In the genomic region with DNA sequence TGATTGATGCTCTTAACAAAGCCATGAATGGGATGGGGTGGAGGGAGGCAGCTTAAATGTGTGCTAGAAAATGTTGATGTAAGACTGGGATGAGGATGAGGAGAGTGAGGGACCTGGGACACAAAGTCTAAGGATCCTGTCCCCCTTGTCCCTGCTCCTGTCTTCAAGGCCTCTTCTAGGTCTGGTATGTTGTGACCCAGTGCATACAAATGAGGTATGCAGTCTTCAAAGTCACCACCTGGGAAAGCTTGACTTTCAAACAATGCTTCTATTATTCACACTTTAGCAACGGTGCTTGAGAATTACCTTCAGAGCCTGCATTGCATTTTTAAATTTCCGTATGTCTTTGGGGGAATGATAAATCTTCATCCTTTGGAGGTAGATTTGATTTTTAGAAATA, we compare ENCODE assay signal across 21 cellular contexts.
DNase-seq lines count a peak whose midpoint lies in the region; ATAC-seq, FAIRE-seq and TF ChIP-seq lines count a peak whose summit lies in the region.
"Had no signal": no experiment of that assay in that cellular context is flagged by ENCODE, and none has a peak within 500 bp of the region (broad histone marks: within the 10 kb centered on the region; RNA-seq: fewer than 3 reads in every experiment).

No MANE protein-coding gene starts in this region.

- peaks cover 0 to 4% (median 3%) of the 10 kb centered on the region in 4 experiments; a peak in 4 of 7 replicates for H3K4me1 ChIP-seq in H1 (replicated peaks in 1 of 4; ENCODE audit: control insufficient read depth in 3 of 4, insufficient read depth in 4 of 4, low read length in 3 of 4)
- peaks cover 0 to 5% of the 10 kb centered on the region in 2 experiments for H3K4me1 ChIP-seq in trophoblast cell (ENCODE audit: control insufficient read depth in 1 of 2, insufficient read depth in 2 of 2, low read length in 2 of 2)
- no peaks in the 10 kb centered on the region for H3K4me1 ChIP-seq in ascending aorta
- H3K4me1 ChIP-seq in esophagus muscularis mucosa, result no peaks in the 10 kb centered on the region
- H3K4me1 ChIP-seq: BLaER1 had no signal

- peak overlapping the region in 1 of 2 experiments; percentile 23; a peak in 1 of 4 replicates for H3K4me2 ChIP-seq in H1 (ENCODE audit: insufficient read depth in 1 of 2, low read depth in 2 of 2, low read length in 2 of 2)
- no peak overlapping the region for H3K4me2 ChIP-seq in trophoblast cell (ENCODE audit: low read length)
- H3K4me2 ChIP-seq: BLaER1 had no signal

- ATAC-seq in HG02623 (IDR thresholded peaks at IDR 0.05; ENCODE audit: unreplicated experiment), result no peak
- ATAC-seq: K562 had no signal

- H3K9ac ChIP-seq in H1 (replicated peaks in 1 of 4; ENCODE audit: extremely low read depth in 1 of 4, low read depth in 3 of 4, low read length in 3 of 4), result no peak overlapping the region
- H3K9ac ChIP-seq in trophoblast cell (ENCODE audit: low read length), result peak overlapping the region; percentile 28
- H3K9ac ChIP-seq: BLaER1 had no signal

- H2AK5ac ChIP-seq in H1 (ENCODE audit: low read depth, low read length) (no peak overlapping the region), trophoblast cell (ENCODE audit: low read length) (no peak overlapping the region)

- TF ChIP-seq EP300 in H1 (IDR thresholded peaks at IDR 0.05; ENCODE audit: borderline replicate concordance in 1 of 2, low read depth in 2 of 2, low read length in 2 of 2) (no peak), esophagus muscularis mucosa (IDR thresholded peaks at IDR 0.05) (no peak)

- DNase-seq in DMS79 treated with DMSO at 0.1 percent for 48 hours (lab: John Stamatoyannopoulos, UW), result peak; percentile 39
- DNase-seq in DMS79 (lab: John Stamatoyannopoulos, UW), result no peak
- no peak for DNase-seq in H1 (ENCODE audit: low read depth in 1 of 2, low spot score in 2 of 2)
- peak; percentile 32 for DNase-seq in left kidney (ENCODE audit: low read depth, low spot score)
- DNase-seq in trophoblast cell, result no peak
- DNase-seq in ascending aorta (ENCODE audit: low spot score in 2 of 2), result no peak
- DNase-seq in esophagus muscularis mucosa (ENCODE audit: extremely low spot score), result no peak
- DNase-seq: CD8-positive, alpha-beta memory T cell; COR-L47; DMS 273 treated with DMSO at 0.1 percent for 48 hours; DMS53; GF-D8; GOT3; HCEC 1CT; IMR-90 had no signal

- no peak overlapping the region for H3K4ac ChIP-seq in H1 (replicated peaks; ENCODE audit: insufficient read length, low read depth, low read length)
- no peak overlapping the region for H3K4ac ChIP-seq in trophoblast cell (ENCODE audit: low read depth, low read length)

- H3K56ac ChIP-seq in H1 (replicated peaks; ENCODE audit: insufficient read length, low read depth, low read length), result no peak overlapping the region

- H2BK15ac ChIP-seq in H1 (ENCODE audit: low read length), result no peak overlapping the region

- H2BK12ac ChIP-seq in H1 (ENCODE audit: low read depth, low read length) (no peak overlapping the region), trophoblast cell (ENCODE audit: low read length) (no peak overlapping the region)

- no peak for TF ChIP-seq CTCF in H1 (IDR thresholded peaks at IDR 0.05; ENCODE audit: control extremely low read depth in 1 of 3, insufficient read depth in 1 of 3, low read depth in 1 of 3, low read length in 3 of 3)
- TF ChIP-seq CTCF in ascending aorta (IDR thresholded peaks at IDR 0.05), result no peak
- no peak for TF ChIP-seq CTCF in esophagus muscularis mucosa (IDR thresholded peaks at IDR 0.05)

- H3K4me3 ChIP-seq in H1 (ENCODE audit: extremely low read depth in 1 of 4, insufficient read depth in 2 of 4, low read depth in 3 of 4, low read length in 4 of 4), result no peak overlapping the region
- H3K4me3 ChIP-seq in trophoblast cell (ENCODE audit: low read depth, low read length), result no peak overlapping the region
- H3K4me3 ChIP-seq in ascending aorta, result no peak overlapping the region
- no peak overlapping the region for H3K4me3 ChIP-seq in esophagus muscularis mucosa
- H3K4me3 ChIP-seq: A549, BLaER1, K562 had no signal

- H4K20me1 ChIP-seq in H1 (replicated peaks in 1 of 2; ENCODE audit: control insufficient read depth in 1 of 2, insufficient read depth in 2 of 2, low read length in 2 of 2), result no peaks in the 10 kb centered on the region
- H4K20me1 ChIP-seq: BLaER1 had no signal

- H4K12ac ChIP-seq in trophoblast cell (ENCODE audit: low read depth, low read length), result no peak overlapping the region

- H4K91ac ChIP-seq in H1 (replicated peaks; ENCODE audit: insufficient read length, low read length), result no peak overlapping the region
- H4K91ac ChIP-seq in trophoblast cell (ENCODE audit: low read depth, low read length), result no peak overlapping the region

- intact Hi-C loops in ascending aorta (cut with DNase I) (loop anchor here (5.0 kb wide), 1 partner anchor 900 kb away; no protein-coding TSS in a partner anchor), esophagus muscularis mucosa (cut with DNase I) (no loop called here)

- TF ChIP-seq RAD21 in H1 (IDR thresholded peaks at IDR 0.05 in 1 of 2, conservative IDR thresholded peaks at IDR 0.05 in 1 of 2; ENCODE audit: low read depth in 2 of 2, low read length in 2 of 2), result no peak

- no peak overlapping the region for H4K8ac ChIP-seq in H1 (ENCODE audit: extremely low read depth, insufficient read depth, low read length)
- H4K8ac ChIP-seq in trophoblast cell (ENCODE audit: low read depth, low read length), result no peak overlapping the region

- H3K18ac ChIP-seq in H1 (ENCODE audit: extremely low read depth, low read length) (0 out of 2 replicates have a peak overlapping the region, but pooled peaks have one; percentile 36), trophoblast cell (ENCODE audit: low read length) (no peak overlapping the region)

- H2AFZ ChIP-seq in H1 (ENCODE audit: low read length), result no peak overlapping the region
- no peak overlapping the region for H2AFZ ChIP-seq in trophoblast cell (ENCODE audit: insufficient read depth, low read length, poor library complexity)

- H3K27ac ChIP-seq in H1 (ENCODE audit: low read depth, low read length) (no peak overlapping the region), trophoblast cell (ENCODE audit: low read depth, low read length) (no peak overlapping the region), ascending aorta (no peak overlapping the region), esophagus muscularis mucosa (replicated peaks in 1 of 4) (no peak overlapping the region)
- H3K27ac ChIP-seq: 22Rv1, BLaER1 had no signal

- H3K79me1 ChIP-seq in H1 (ENCODE audit: low read depth, low read length) (no peaks in the 10 kb centered on the region), trophoblast cell (ENCODE audit: low read length) (no peaks in the 10 kb centered on the region)

- H2BK5ac ChIP-seq in H1 (ENCODE audit: low read depth, low read length) (no peak overlapping the region), trophoblast cell (ENCODE audit: low read depth, low read length, poor library complexity) (no peak overlapping the region)

- H2BK20ac ChIP-seq in H1 (ENCODE audit: low read length), result no peak overlapping the region

- FAIRE-seq in H1 (lab: Jason Lieb, UNC), result no peak
- FAIRE-seq: A549, HTR-8/SVneo, K562 had no signal

- H3K27me3 ChIP-seq in H1 (replicated peaks in 1 of 4; ENCODE audit: control insufficient read depth in 3 of 4, extremely low read depth in 1 of 4, insufficient read depth in 3 of 4, low read length in 3 of 4) (no peaks in the 10 kb centered on the region), trophoblast cell (ENCODE audit: insufficient read depth, low read length) (no peaks in the 10 kb centered on the region), ascending aorta (no peaks in the 10 kb centered on the region), esophagus muscularis mucosa (peaks cover 0 to 10% (median 0%) of the 10 kb centered on the region in 4 donors)
- H3K27me3 ChIP-seq: BLaER1 had no signal

- H3K23ac ChIP-seq in H1 (ENCODE audit: insufficient read length) (no peak overlapping the region), trophoblast cell (ENCODE audit: low read length) (no peak overlapping the region)

- H3K36me3 ChIP-seq in H1 (ENCODE audit: control insufficient read depth in 2 of 4, insufficient read depth in 4 of 4, low read length in 3 of 4), result no peaks in the 10 kb centered on the region
- H3K36me3 ChIP-seq in trophoblast cell (ENCODE audit: control insufficient read depth in 1 of 2, insufficient read depth in 2 of 2, low read length in 2 of 2), result no peaks in the 10 kb centered on the region
- H3K36me3 ChIP-seq in ascending aorta, result no peaks in the 10 kb centered on the region
- no peaks in the 10 kb centered on the region for H3K36me3 ChIP-seq in esophagus muscularis mucosa
- H3K36me3 ChIP-seq: BLaER1 had no signal

- H3K79me2 ChIP-seq in H1 (ENCODE audit: control insufficient read depth in 1 of 2, insufficient read depth in 2 of 2, low read length in 2 of 2), result no peaks in the 10 kb centered on the region
- no peaks in the 10 kb centered on the region for H3K79me2 ChIP-seq in trophoblast cell (ENCODE audit: control insufficient read depth, insufficient read depth, low read length, poor library complexity)

- CTCF ChIA-PET in H1 (lab: Charles Lee; ENCODE audit: partially characterized antibody), result interaction anchor here (0.9 to 3.3 kb wide), 5 partner anchors 9 to 201 kb away, joined by 3 to 11 read pairs (median 5); no protein-coding TSS in a partner anchor

- H3K14ac ChIP-seq in H1 (ENCODE audit: insufficient read length) (no peak overlapping the region), trophoblast cell (ENCODE audit: low read length) (no peak overlapping the region)

- TF ChIP-seq POLR2A in H1 (IDR thresholded peaks at IDR 0.05; ENCODE audit: control extremely low read depth in 1 of 2, low read depth in 2 of 2, low read length in 2 of 2), result no peak
- TF ChIP-seq POLR2A in esophagus muscularis mucosa (IDR thresholded peaks at IDR 0.05; ENCODE audit: low read depth), result no peak

- 75% methylated on average over 2 of the region's 2 CpGs; no CpG with 5 or more reads in 1 of the 2 experiments for WGBS in H1 (ENCODE audit: extremely low coverage in 1 of 2, insufficient coverage in 1 of 2, insufficient read length in 1 of 2, insufficient replicate concordance in 2 of 2, low coverage in 1 of 2, low lambda C conversion rate in 2 of 2, missing lambda C conversion rate in 1 of 2), 2 experiments
- WGBS in trophoblast cell (ENCODE audit: extremely low coverage, insufficient coverage, insufficient read length), result no CpG with 5 or more reads among the region's 2 CpGs
- WGBS in esophagus muscularis mucosa, result 43% methylated on average over 2 of the region's 2 CpGs

- POLR2A ChIA-PET in H1 (lab: Charles Lee; ENCODE audit: partially characterized antibody), result interaction anchor here (1.0 kb wide), 1 partner anchor 9 kb away, joined by 3 read pairs; no protein-coding TSS in a partner anchor

- no peaks in the 10 kb centered on the region for H3K9me3 ChIP-seq in H1 (ENCODE audit: insufficient read depth in 2 of 2, low read depth in 1 of 2, low read length in 1 of 2)
- H3K9me3 ChIP-seq in trophoblast cell (ENCODE audit: insufficient read depth, low read depth, low read length), result no peaks in the 10 kb centered on the region
- H3K9me3 ChIP-seq in ascending aorta, result no peaks in the 10 kb centered on the region
- no peaks in the 10 kb centered on the region for H3K9me3 ChIP-seq in esophagus muscularis mucosa
- H3K9me3 ChIP-seq: A549, BLaER1 had no signal

- H2BK120ac ChIP-seq in H1 (replicated peaks; ENCODE audit: low read depth, low read length) (no peak overlapping the region), trophoblast cell (ENCODE audit: insufficient read depth, low read length, poor library complexity) (no peak overlapping the region)

- 0 out of 2 replicates have a peak, but pooled peaks cover 2% of the 10 kb centered on the region for H3K23me2 ChIP-seq in H1 (ENCODE audit: low read depth, low read length)

- H4K5ac ChIP-seq in H1 (ENCODE audit: insufficient read length, low read depth, low read length), result no peak overlapping the region

Comparison
In these comparisons a context has a peak if more than half of its experiments do, and no peak if none do; other contexts are left out.
1. DNase-seq: peak in DMS79 treated with DMSO at 0.1 percent for 48 hours (single experiment) and left kidney (single experiment); none in DMS79 (single experiment), H1 (0 of 2), trophoblast cell (0 of 2), ascending aorta (0 of 2) and esophagus muscularis mucosa (single experiment).